Comparison of ENCODE assay signal across 9 cellular contexts in genomic region chr2:37829202-37829601, GRCh38.
DNase-seq lines count a peak whose midpoint lies in the region; ATAC-seq and TF ChIP-seq lines count a peak whose summit lies in the region.
"Had no signal": no experiment of that assay in that cellular context is flagged by ENCODE, and none has a peak within 500 bp of the region (broad histone marks: within the 10 kb centered on the region; RNA-seq: fewer than 3 reads in every experiment).

No MANE protein-coding gene starts in this region.

- ATAC-seq in GM18873 (IDR thresholded peaks at IDR 0.05; ENCODE audit: low FRiP score, unreplicated experiment) (no peak), GM18907 (IDR thresholded peaks at IDR 0.05; ENCODE audit: unreplicated experiment) (no peak), GM21825 (IDR thresholded peaks at IDR 0.05; ENCODE audit: unreplicated experiment) (no peak)

- peak; percentile 17 for DNase-seq in GM20000 (ENCODE audit: low spot score)
- DNase-seq in SIG-M5 treated with dmso at 0.1 percent for 504 hours (lab: John Stamatoyannopoulos, UW; ENCODE audit: unreplicated experiment): peak; percentile 96
- DNase-seq in fibroblast of mammary gland (ENCODE audit: low read depth): peak; percentile 97
- peak; percentile 4 for DNase-seq in pons (ENCODE audit: low spot score)
- no peak for DNase-seq in NCI-H2029 (lab: John Stamatoyannopoulos, UW)
- DNase-seq: NCI-H2171 had no signal

- no peak overlapping the region for H3K4me3 ChIP-seq in fibroblast of mammary gland (ENCODE audit: control insufficient read depth, low read depth, low read length)

- TF ChIP-seq CTCF in GM20000 (IDR thresholded peaks at IDR 0.05; ENCODE audit: extremely low read depth, missing control alignments) (no peak), fibroblast of mammary gland (conservative IDR thresholded peaks at IDR 0.05; ENCODE audit: control insufficient read depth, insufficient read depth, low read depth, low read length) (no peak)
